In genomic region chr17:28553000-28553505, GRCh38 we compare ENCODE assay signal across 8 cellular contexts. TPM values are rescaled to one million over a fixed set of nuclear protein-coding genes. Genes with fewer than 3 reads are reported as not detected.
DNase-seq lines count a peak whose midpoint lies in the region; TF ChIP-seq lines count a peak whose summit lies in the region.

No MANE protein-coding gene starts in this region.

- H2AFZ ChIP-seq in neuronal stem cell (ENCODE audit: low read length): peak overlapping the region; percentile 93

- no peak overlapping the region for H4K8ac ChIP-seq in neuronal stem cell (ENCODE audit: low read depth, low read length)

- H3K4me2 ChIP-seq in neuronal stem cell (ENCODE audit: insufficient read depth, low read length, poor library complexity, severe bottlenecking): peak overlapping the region; percentile 57

- H3K36me3 ChIP-seq in Caco-2 (ENCODE audit: control insufficient read depth, insufficient read depth, low read length) (no peaks in the 10 kb centered on the region), neuronal stem cell (replicated peaks in 1 of 2; ENCODE audit: control insufficient read depth in 2 of 2, insufficient read depth in 2 of 2, low read length in 2 of 2) (peaks cover 20 to 50% of the 10 kb centered on the region in 2 donors), thyroid gland (peaks cover 40 to 41% of the 10 kb centered on the region in 2 donors)
- H3K36me3 ChIP-seq in effector memory CD4-positive, alpha-beta T cell (ENCODE audit: control insufficient read depth, insufficient read depth, low read length): peaks cover 42% of the 10 kb centered on the region

- peak overlapping the region; percentile 35 for H3K27ac ChIP-seq in effector memory CD4-positive, alpha-beta T cell (ENCODE audit: insufficient read depth, low read length, poor library complexity, severe bottlenecking)
- no peak overlapping the region for H3K27ac ChIP-seq in neuronal stem cell (replicated peaks; ENCODE audit: low read length)
- H3K27ac ChIP-seq in thyroid gland: no peak overlapping the region

- H3K4me1 ChIP-seq in Caco-2: peaks cover 23% of the 10 kb centered on the region
- H3K4me1 ChIP-seq in effector memory CD4-positive, alpha-beta T cell (ENCODE audit: control insufficient read depth, insufficient read depth, low read length, poor library complexity, severe bottlenecking): peaks cover 39% of the 10 kb centered on the region
- H3K4me1 ChIP-seq in neuronal stem cell (ENCODE audit: control insufficient read depth in 2 of 2, insufficient read depth in 1 of 2, low read depth in 1 of 2, low read length in 2 of 2): peaks cover 12 to 18% of the 10 kb centered on the region in 2 donors
- peaks cover 10 to 18% of the 10 kb centered on the region in 2 donors for H3K4me1 ChIP-seq in thyroid gland

- no peaks in the 10 kb centered on the region for H3K9me3 Mint-ChIP-seq in Caco-2 (ENCODE audit: unreplicated experiment)

- intact Hi-C loops in Caco-2 (cut with micrococcal nuclease; ENCODE audit: unreplicated experiment) (loop anchor here (2.0 kb wide), 1 partner anchor 24 kb away; the partner anchor contains the start of gene ALDOC), thyroid gland (cut with DNase I) (no loop called here)

- TF ChIP-seq CTCF in Caco-2 (IDR thresholded peaks at IDR 0.05; ENCODE audit: insufficient read depth in 1 of 2, low read depth in 1 of 2, low read length in 1 of 2, severe bottlenecking in 1 of 2, unreplicated experiment in 1 of 2) (no peak), thyroid gland (IDR thresholded peaks at IDR 0.05) (no peak)

- BruUV-seq in Caco-2 (replicated peaks; lab: Mats Ljungman, UMichigan): no TSS peak

- H2BK5ac ChIP-seq in neuronal stem cell (ENCODE audit: low read length): no peak overlapping the region

- H3K4me3 ChIP-seq in Caco-2 (ENCODE audit: low read depth, low read length) (peak overlapping the region; percentile 94), neuronal stem cell (ENCODE audit: low read length in 2 of 2) (peak overlapping the region in 1 of 2 donors; percentile 67), thyroid gland (replicated peaks in 1 of 3) (no peak overlapping the region)
- H3K4me3 ChIP-seq in effector memory CD4-positive, alpha-beta T cell (ENCODE audit: insufficient read depth, low read depth, low read length, poor library complexity, severe bottlenecking): peak overlapping the region; percentile 77

- CTCF ChIA-PET in Caco-2 (lab: Charles Lee): interaction anchor here (0.6 to 0.8 kb wide), 2 partner anchors 23 to 218 kb away, joined by 3 to 8 read pairs; partner anchors contain the start of genes ALDOC, IFT20 and TNFAIP1

- POLR2A ChIA-PET in Caco-2 (lab: Charles Lee): interaction anchor here (0.9 kb wide), 1 partner anchor 217 kb away, joined by 10 read pairs; the partner anchor contains the start of genes IFT20 and TNFAIP1

- no peak overlapping the region for H3K14ac ChIP-seq in neuronal stem cell (ENCODE audit: low read length)

- H2BK120ac ChIP-seq in neuronal stem cell (ENCODE audit: low read depth, low read length): no peak overlapping the region

- TF ChIP-seq POLR2A in thyroid gland (IDR thresholded peaks at IDR 0.05): no peak

- H3K79me1 ChIP-seq in neuronal stem cell (ENCODE audit: low read depth, low read length): peaks cover 6% of the 10 kb centered on the region

- no peak overlapping the region for H3K23ac ChIP-seq in neuronal stem cell (ENCODE audit: low read depth, low read length, poor library complexity)

- DNase-seq in Caco-2 (no peak), NCI-H69 (lab: John Stamatoyannopoulos, UW) (peak; percentile 40), neuronal stem cell (ENCODE audit: low spot score) (no peak), DMS114 treated with DMSO at 0.1 percent for 48 hours (lab: John Stamatoyannopoulos, UW; ENCODE audit: unreplicated experiment) (no peak), thyroid gland (no peak), ureter (ENCODE audit: low spot score) (no peak)
- no peak for DNase-seq in effector memory CD4-positive, alpha-beta T cell
- no peak for DNase-seq in stimulated activated CD4-positive, alpha-beta T cell treated with anti-CD3 and anti-CD28 coated beads, Interleukin-1b, Interleukin-23, amount 100 ng/mL, for 48 hours

- WGBS in neuronal stem cell (ENCODE audit: extremely low coverage in 2 of 2, insufficient read length in 2 of 2, insufficient replicate concordance in 1 of 2), 2 donors: no CpG with 5 or more reads among the region's 5 CpGs
- WGBS in thyroid gland, 2 donors: 93 to 97% methylated on average over 5 of the region's 5 CpGs

- H3K18ac ChIP-seq in neuronal stem cell (ENCODE audit: low read length): no peak overlapping the region

- H3K4ac ChIP-seq in neuronal stem cell (ENCODE audit: low read length): no peak overlapping the region

- no peak overlapping the region for H4K91ac ChIP-seq in neuronal stem cell (ENCODE audit: low read depth, low read length, poor library complexity)

- H3K9me3 ChIP-seq in Caco-2 (no peaks in the 10 kb centered on the region), neuronal stem cell (replicated peaks in 1 of 2; ENCODE audit: control insufficient read depth in 2 of 2, insufficient read depth in 1 of 2, low read depth in 1 of 2, low read length in 2 of 2) (no peaks in the 10 kb centered on the region), thyroid gland (no peaks in the 10 kb centered on the region)
- no peaks in the 10 kb centered on the region for H3K9me3 ChIP-seq in effector memory CD4-positive, alpha-beta T cell (ENCODE audit: control insufficient read depth, low read length)

- no peak overlapping the region for H3K9ac ChIP-seq in neuronal stem cell (ENCODE audit: low read depth, low read length, poor library complexity)

- peaks cover 51% of the 10 kb centered on the region for H3K36me3 Mint-ChIP-seq in Caco-2 (ENCODE audit: insufficient read depth, unreplicated experiment)

- peak overlapping the region; percentile 81 for H3K4me3 Mint-ChIP-seq in Caco-2 (ENCODE audit: unreplicated experiment)

- H2BK15ac ChIP-seq in neuronal stem cell (ENCODE audit: low read length): no peak overlapping the region

- peak overlapping the region; percentile 74 for H3K27ac Mint-ChIP-seq in Caco-2 (ENCODE audit: unreplicated experiment)

- H2BK12ac ChIP-seq in neuronal stem cell (ENCODE audit: low read length): no peak overlapping the region

- no peak overlapping the region for H2AK5ac ChIP-seq in neuronal stem cell (ENCODE audit: low read depth, low read length)

- no peaks in the 10 kb centered on the region for H3K27me3 Mint-ChIP-seq in Caco-2 (ENCODE audit: insufficient read depth, unreplicated experiment)

- H3K27me3 ChIP-seq in Caco-2 (replicated peaks; ENCODE audit: control insufficient read depth, insufficient read depth, low read length) (no peaks in the 10 kb centered on the region), neuronal stem cell (ENCODE audit: control insufficient read depth in 3 of 3, insufficient read depth in 3 of 3, low read depth in 1 of 3, low read length in 3 of 3) (no peaks in the 10 kb centered on the region), thyroid gland (no peaks in the 10 kb centered on the region)
- no peaks in the 10 kb centered on the region for H3K27me3 ChIP-seq in effector memory CD4-positive, alpha-beta T cell (replicated peaks; ENCODE audit: control insufficient read depth, insufficient read depth, low read length, poor library complexity, severe bottlenecking)

- peaks cover 29% of the 10 kb centered on the region for H3K4me1 Mint-ChIP-seq in Caco-2 (ENCODE audit: low read depth, unreplicated experiment)

RNA-seq across cellular contexts. Expression of gene UNC119, which starts 0.6 kb away (rescaled TPM):
- total RNA-seq in Caco-2 (2022) (40.5 and 41.3 TPM in 2 replicates), thyroid gland (10 to 100 TPM; 29.8 to 43.9 (median 36.0) TPM), ureter (37.5 TPM)
- polyA plus RNA-seq in neuronal stem cell (2013, experiment 1 of 2): 79.0 TPM
- 76.0 TPM for polyA plus RNA-seq in neuronal stem cell (2013, experiment 2 of 2)

RNA-seq across cellular contexts. Expression of gene PIGS, which starts 18.3 kb away (rescaled TPM):
- 78.2 and 99.6 TPM in 2 replicates for total RNA-seq in Caco-2 (2022)
- 43.2 TPM for polyA plus RNA-seq in neuronal stem cell (2013, experiment 1 of 2)
- 43.8 TPM for polyA plus RNA-seq in neuronal stem cell (2013, experiment 2 of 2)
- 100 to 1,000 TPM in 1 of 4 donors, 10 to 100 TPM in 3; 37.2 to 111 (median 74.7) TPM for total RNA-seq in thyroid gland
- 52.9 TPM for total RNA-seq in ureter

RNA-seq across cellular contexts. Expression of gene ALDOC, which starts 23.6 kb away (rescaled TPM):
- 16.3 and 17.7 TPM in 2 replicates for total RNA-seq in Caco-2 (2022)
- 10.6 TPM for polyA plus RNA-seq in neuronal stem cell (2013, experiment 1 of 2)
- polyA plus RNA-seq in neuronal stem cell (2013, experiment 2 of 2): 10.9 TPM
- total RNA-seq in thyroid gland: 10 to 100 TPM in 1 of 4 donors, 1 to 10 TPM in 3; 6.0 to 13.1 (median 8.7) TPM
- total RNA-seq in ureter: 15.7 TPM

RNA-seq across cellular contexts. Expression of gene SPAG5, which starts 45.8 kb away (rescaled TPM):
- total RNA-seq in Caco-2 (2022) (113 TPM in 2 replicates), thyroid gland (10 to 100 TPM in 2 of 4 donors, 1 to 10 TPM in 2; 4.4 to 27.0 (median 9.9) TPM), ureter (8.5 TPM)
- polyA plus RNA-seq in neuronal stem cell (2013, experiment 1 of 2): 105 TPM
- 103 TPM for polyA plus RNA-seq in neuronal stem cell (2013, experiment 2 of 2)

RNA-seq across cellular contexts. Expression of gene FOXN1, which starts 46.9 kb away (rescaled TPM):
- total RNA-seq in Caco-2 (2022) (0.26 and 0.48 TPM in 2 replicates), thyroid gland (under 1 TPM in 1 of 4 donors, not detected in 3; 0.34 TPM), ureter (1.5 TPM)
- not detected for polyA plus RNA-seq in neuronal stem cell (2013, experiment 1 of 2)
- polyA plus RNA-seq in neuronal stem cell (2013, experiment 2 of 2): not detected

Comparison
In these comparisons a context has a peak if more than half of its experiments do, and no peak if none do; other contexts are left out.
1. H3K4me3 ChIP-seq: peak in Caco-2 (single experiment) and effector memory CD4-positive, alpha-beta T cell (single experiment); none in thyroid gland (0 of 3).